24 cellular contexts compared by ENCODE assay signal in the genomic region with DNA sequence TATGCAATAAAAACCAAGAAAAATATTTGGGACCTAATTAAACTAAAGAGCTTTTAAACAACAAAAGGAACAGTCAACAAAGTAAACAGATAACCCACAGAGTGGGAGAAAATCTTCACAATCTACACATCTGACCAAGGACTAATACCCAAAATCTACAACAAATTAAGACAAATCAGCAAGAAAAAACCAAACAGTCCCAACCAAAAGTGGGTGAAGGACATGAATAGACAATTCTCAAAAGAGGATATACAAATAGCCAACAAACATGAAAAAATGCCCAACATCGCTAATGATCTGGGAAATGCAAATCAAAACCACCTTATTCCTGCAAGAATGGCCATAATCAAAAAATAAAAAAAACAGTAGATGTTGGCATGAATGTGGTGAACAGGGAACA.
"Had no signal": no experiment of that assay in that cellular context is flagged by ENCODE, and none has a peak within 500 bp of the region (broad histone marks: within the 10 kb centered on the region; RNA-seq: fewer than 3 reads in every experiment).

No MANE protein-coding gene starts in this region.

- H3K27me3 ChIP-seq: stomach, suprapubic skin, testis, thyroid gland, tibial artery, tibial nerve, transverse colon, upper lobe of left lung, upper lobe of right lung, uterus, vagina had no signal

- H3K4me3 ChIP-seq: stomach, suprapubic skin, testis, thoracic aorta, thyroid gland, tibial artery, tibial nerve, transverse colon, upper lobe of left lung, upper lobe of right lung, uterus, vagina had no signal

- H3K4me1 ChIP-seq: stomach, suprapubic skin, testis, thyroid gland, tibial artery, tibial nerve, transverse colon, upper lobe of left lung, upper lobe of right lung, uterus, vagina had no signal

- DNase-seq: stimulated activated CD4-positive, alpha-beta T cell treated with anti-CD3 and anti-CD28 coated beads, Interleukin-2, amount 100 ng/mL, for 48 hours; stimulated activated CD4-positive, alpha-beta T cell treated with anti-CD3 and anti-CD28 coated beads, Interleukin-4, amount 100 ng/mL, for 1 hour; stimulated activated CD4-positive, alpha-beta T cell treated with anti-CD3 and anti-CD28 coated beads, Interleukin-4, amount 100 ng/mL, for 24 hours; stimulated activated CD4-positive, alpha-beta T cell treated with anti-CD3 and anti-CD28 coated beads, Interleukin-4, amount 100 ng/mL, for 4 hours; stimulated activated CD8-positive, alpha-beta memory T cell treated with anti-CD3 and anti-CD28 coated beads, Interleukin-4, amount 100 ng/mL, for 48 hours; stimulated activated naive B cell treated with anti-CD40 and anti-IgM and Interleukin-4, amounts not matched to agents 10 μg/mL and 1 μg/mL and 100 μg/mL, for 72 hours; stimulated activated naive CD4-positive, alpha-beta T cell; stimulated activated naive CD4-positive, alpha-beta T cell treated with Interleukin-2 at 50 U/mL for 16 hours; stimulated activated naive CD8-positive, alpha-beta T cell treated with anti-CD3 and anti-CD28 coated beads, Interleukin-15, amount 100 ng/mL, for 72 hours; stimulated activated naive CD8-positive, alpha-beta T cell treated with anti-CD3 and anti-CD28 coated beads, Interleukin-15, Interleukin-2, amounts not matched to agents 100 U/mL and 50 U/mL, for 24 hours; stomach; substantia nigra; testis; thyroid gland; tibial artery; transverse colon; trophoblast cell; upper lobe of left lung; upper lobe of right lung; uterus had no signal

- H3K36me3 ChIP-seq: stomach, suprapubic skin, thoracic aorta, thyroid gland, tibial artery, tibial nerve, transverse colon, upper lobe of left lung, upper lobe of right lung, uterus, vagina had no signal

- H3K27ac ChIP-seq: stomach, suprapubic skin, testis, thoracic aorta, thyroid gland, tibial artery, tibial nerve, transverse colon, upper lobe of left lung, upper lobe of right lung, uterus, vagina had no signal

- H3K9me3 ChIP-seq: testis, thoracic aorta, thyroid gland, upper lobe of left lung, upper lobe of right lung, vagina had no signal
